In the genomic region with DNA sequence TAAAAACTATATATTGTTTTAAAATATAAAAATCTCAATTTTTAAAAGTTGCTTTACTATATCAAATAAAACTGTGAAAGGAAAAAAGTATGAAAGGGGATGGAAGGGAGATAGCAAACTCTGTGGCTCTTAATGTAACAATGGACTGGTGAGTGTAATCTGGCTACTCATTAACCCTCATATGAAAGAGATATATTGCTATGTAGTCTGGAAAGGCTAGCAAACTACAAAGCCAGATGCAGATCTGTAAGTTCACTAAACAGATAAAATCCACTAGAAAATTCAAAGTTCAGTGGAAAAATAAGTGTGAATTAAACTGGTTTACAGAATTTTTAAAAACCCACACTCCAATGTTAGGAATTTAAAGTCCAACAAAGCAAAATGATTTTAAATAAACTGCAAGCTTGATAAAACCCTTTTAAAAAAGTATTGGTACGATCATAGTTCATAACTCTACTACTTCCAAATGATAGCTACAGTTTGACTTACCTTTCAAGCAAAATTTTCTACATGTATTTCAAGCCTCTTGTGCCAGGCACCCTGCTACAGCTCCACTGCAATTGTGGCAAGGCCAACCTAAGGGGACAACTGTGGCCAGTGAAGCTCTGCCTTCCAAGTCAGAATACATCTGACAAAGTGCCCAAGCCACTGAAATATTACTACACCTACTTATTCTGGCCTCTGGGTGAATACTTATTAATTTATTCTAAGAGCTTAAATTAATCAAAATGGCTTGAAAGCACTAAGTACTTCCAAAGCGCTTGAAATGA, we compare ENCODE assay signal across 8 cellular contexts. TPM values are rescaled to one million over a fixed set of nuclear protein-coding genes. Genes with fewer than 3 reads are reported as not detected.
DNase-seq lines count a peak whose midpoint lies in the region; ATAC-seq and TF ChIP-seq lines count a peak whose summit lies in the region.

No MANE protein-coding gene starts in this region.

- H3K27me3 Mint-ChIP-seq in activated CD8-positive, alpha-beta memory T cell treated with anti-CD3 and anti-CD28 coated beads, Interleukin-2, amount 10 ng/mL, durations not matched to agents 7 days and 5 days: no peaks in the 10 kb centered on the region
- no peaks in the 10 kb centered on the region for H3K27me3 Mint-ChIP-seq in T-cell

- no peaks in the 10 kb centered on the region for H3K36me3 ChIP-seq in upper lobe of right lung

- H3K36me3 Mint-ChIP-seq in activated CD8-positive, alpha-beta memory T cell treated with anti-CD3 and anti-CD28 coated beads, Interleukin-2, amount 10 ng/mL, durations not matched to agents 7 days and 5 days: peaks cover 28% of the 10 kb centered on the region
- H3K36me3 Mint-ChIP-seq in T-cell: peaks cover 7% of the 10 kb centered on the region

- H3K4me3 ChIP-seq in upper lobe of right lung: no peak overlapping the region

- CTCF ChIA-PET in activated CD8-positive, alpha-beta memory T cell treated with anti-CD3 and anti-CD28 coated beads, Interleukin-2, amount 10 ng/mL, durations not matched to agents 7 days and 5 days (lab: Charles Lee): interaction anchor here (0.6 to 5.4 kb wide), 13 partner anchors 9 to 624 kb away, joined by 3 to 29 read pairs (median 3); a partner anchor contains a TSS
- CTCF ChIA-PET in T-cell (lab: Charles Lee): interaction anchor here (0.6 to 4.9 kb wide), 24 partner anchors 8 to 98 kb away, joined by 3 to 35 read pairs (median 5); a partner anchor contains a TSS

- peaks cover 45% of the 10 kb centered on the region for H3K4me1 Mint-ChIP-seq in activated CD8-positive, alpha-beta memory T cell treated with anti-CD3 and anti-CD28 coated beads, Interleukin-2, amount 10 ng/mL, durations not matched to agents 7 days and 5 days
- peaks cover 41 to 63% (median 49%) of the 10 kb centered on the region in 3 donors for H3K4me1 Mint-ChIP-seq in T-cell

- TF ChIP-seq CTCF in upper lobe of right lung (IDR thresholded peaks at IDR 0.05): no peak

- H3K9me3 Mint-ChIP-seq in activated CD8-positive, alpha-beta memory T cell treated with anti-CD3 and anti-CD28 coated beads, Interleukin-2, amount 10 ng/mL, durations not matched to agents 7 days and 5 days (ENCODE audit: low read depth): no peaks in the 10 kb centered on the region
- no peaks in the 10 kb centered on the region for H3K9me3 Mint-ChIP-seq in T-cell

- peak overlapping the region; percentile 38 for H3K27ac Mint-ChIP-seq in activated CD8-positive, alpha-beta memory T cell treated with anti-CD3 and anti-CD28 coated beads, Interleukin-2, amount 10 ng/mL, durations not matched to agents 7 days and 5 days
- H3K27ac Mint-ChIP-seq in T-cell: peak overlapping the region; percentile 73 to 97

- H3K9me3 ChIP-seq in upper lobe of right lung: no peaks in the 10 kb centered on the region

- H3K27ac ChIP-seq in upper lobe of right lung: peak overlapping the region; percentile 86

- ATAC-seq in activated CD8-positive, alpha-beta memory T cell treated with anti-CD3 and anti-CD28 coated beads, Interleukin-2, amount 10 ng/mL, durations not matched to agents 7 days and 5 days: no peak
- ATAC-seq in T-cell (replicated peaks in 1 of 4) (no peak), upper lobe of right lung (no peak), HG03457 (IDR thresholded peaks at IDR 0.05; ENCODE audit: unreplicated experiment) (no peak)

- H3K4me3 Mint-ChIP-seq in activated CD8-positive, alpha-beta memory T cell treated with anti-CD3 and anti-CD28 coated beads, Interleukin-2, amount 10 ng/mL, durations not matched to agents 7 days and 5 days: peak overlapping the region; percentile 90
- peak overlapping the region; percentile 8 to 85 (median 17) for H3K4me3 Mint-ChIP-seq in T-cell

- H3K27me3 ChIP-seq in upper lobe of right lung: no peaks in the 10 kb centered on the region

- no peak for DNase-seq in activated CD8-positive, alpha-beta memory T cell treated with anti-CD3 and anti-CD28 coated beads, Interleukin-2, amount 10 ng/mL, durations not matched to agents 7 days and 5 days
- no peak for DNase-seq in activated CD8-positive, alpha-beta memory T cell treated with anti-CD3 and anti-CD28 coated beads, Interleukin-2, amount 50 U/mL, for 4 hours
- DNase-seq in T-cell: no peak
- peak; percentile 45 for DNase-seq in left kidney (ENCODE audit: low read depth, low spot score)
- no peak for DNase-seq in upper lobe of right lung
- DNase-seq in NCI-H128 (lab: John Stamatoyannopoulos, UW; ENCODE audit: unreplicated experiment): no peak
- DNase-seq in activated CD4-positive, alpha-beta T cell treated with anti-CD3 and anti-CD28 coated beads for 48 hours: no peak

- peaks cover 15% of the 10 kb centered on the region for H3K4me1 ChIP-seq in upper lobe of right lung

- POLR2A ChIA-PET in T-cell (lab: Charles Lee): interaction anchor here (0.6 to 3.4 kb wide), 20 partner anchors 11 to 703 kb away, joined by 3 to 25 read pairs (median 4); a partner anchor contains a TSS

- intact Hi-C loops in upper lobe of right lung (cut with DNase I): no loop called here

RNA-seq across cellular contexts. Expression of a gene that starts 0.6 kb away (rescaled TPM):
- 100 to 1,000 TPM; 120 to 143 TPM for total RNA-seq in activated CD8-positive, alpha-beta memory T cell treated with anti-CD3 and anti-CD28 coated beads, Interleukin-2, amount 10 ng/mL, durations not matched to agents 7 days and 5 days
- 100 to 1,000 TPM; 133 to 221 (median 146) TPM for total RNA-seq in T-cell
- total RNA-seq in upper lobe of right lung: 81.5 TPM

RNA-seq across cellular contexts. Expression of a gene that starts 41.5 kb away (rescaled TPM):
- total RNA-seq in activated CD8-positive, alpha-beta memory T cell treated with anti-CD3 and anti-CD28 coated beads, Interleukin-2, amount 10 ng/mL, durations not matched to agents 7 days and 5 days: 10 to 100 TPM in 1 of 2 experiments, 1 to 10 TPM in 1; 8.4 to 13.2 TPM
- total RNA-seq in T-cell (1 to 10 TPM; 4.3 to 7.6 (median 4.8) TPM), upper lobe of right lung (11.0 TPM)
